In the genomic region with DNA sequence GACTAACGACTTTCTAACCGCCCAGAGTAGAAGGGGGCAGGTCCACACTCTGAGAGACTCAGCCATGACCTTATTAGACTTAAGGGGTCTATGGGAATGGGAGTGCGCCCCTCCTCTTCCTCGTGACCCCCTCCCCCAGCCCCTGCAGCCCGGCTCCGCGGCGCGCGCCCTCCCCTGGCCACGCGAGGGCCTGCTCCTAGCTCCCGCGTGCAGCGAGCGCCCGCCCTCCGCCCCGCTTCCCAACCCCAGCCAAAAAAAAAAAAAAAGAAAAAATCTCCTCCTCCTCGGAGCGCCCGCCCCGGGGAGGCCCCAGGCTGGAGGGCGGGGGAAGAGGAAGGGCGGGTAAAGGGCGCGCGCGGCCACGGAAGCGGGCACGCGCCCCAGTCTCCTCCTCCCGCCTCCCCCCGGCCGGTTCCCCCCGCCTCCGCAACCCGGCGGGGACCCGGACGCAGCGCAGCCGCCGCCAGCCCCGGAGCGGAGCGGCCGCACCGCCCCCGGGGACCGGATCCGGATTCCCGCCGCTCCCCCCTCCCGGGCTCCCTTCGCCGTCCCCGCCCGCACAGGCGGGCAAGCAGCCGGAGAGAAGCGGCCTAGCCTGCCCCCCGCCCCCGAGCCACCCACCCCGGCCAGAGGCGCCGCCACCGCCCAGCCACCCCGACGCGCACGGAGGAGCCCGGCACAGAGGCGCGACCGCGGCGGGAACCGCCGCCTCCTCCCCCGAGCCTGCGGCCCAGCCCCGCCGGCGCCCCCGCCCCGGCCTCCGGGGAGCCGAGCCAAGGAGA, we compare ENCODE assay signal across 8 cellular contexts. TPM values are rescaled to one million over a fixed set of nuclear protein-coding genes. Genes with fewer than 3 reads are reported as not detected.
DNase-seq lines count a peak whose midpoint lies in the region; ATAC-seq and TF ChIP-seq lines count a peak whose summit lies in the region.

No MANE protein-coding gene starts in this region.

- peak overlapping the region; percentile 76 to 83 for H3K4me3 Mint-ChIP-seq in H9

- peaks cover 27% of the 10 kb centered on the region for H3K23me2 ChIP-seq in H9 (ENCODE audit: insufficient read length, low read depth, low read length, poor library complexity, severe bottlenecking)

- H3K9me2 ChIP-seq in DOHH2 (replicated peaks; ENCODE audit: control insufficient read depth, low read length): no peaks in the 10 kb centered on the region

- H3K4ac ChIP-seq in H9 (ENCODE audit: low read depth, low read length): no peak overlapping the region

- no peak overlapping the region for H2AFZ ChIP-seq in H9 (ENCODE audit: low read length)

- H4K20me1 ChIP-seq in DOHH2 (ENCODE audit: control insufficient read depth, insufficient read depth, low read depth, low read length): no peaks in the 10 kb centered on the region
- H4K20me1 ChIP-seq in H9 (ENCODE audit: control insufficient read depth, insufficient read depth, insufficient read length): no peaks in the 10 kb centered on the region

- H3K4me1 ChIP-seq in DOHH2 (ENCODE audit: control insufficient read depth, low read length): peaks cover 50% of the 10 kb centered on the region
- H3K4me1 ChIP-seq in H9 (ENCODE audit: insufficient read depth, low read length): 0 out of 2 replicates have a peak, but pooled peaks cover 4% of the 10 kb centered on the region
- peaks cover 20 to 26% of the 10 kb centered on the region in 2 donors for H3K4me1 ChIP-seq in thoracic aorta (ENCODE audit: control insufficient read depth in 1 of 2, low read depth in 2 of 2)

- no peak overlapping the region for H3K56ac ChIP-seq in H9 (ENCODE audit: insufficient read length, low read depth, low read length)

- H3K23ac ChIP-seq in H9 (ENCODE audit: insufficient read length, low read depth, low read length): no peak overlapping the region

- no peaks in the 10 kb centered on the region for H3K27me3 Mint-ChIP-seq in H9 (ENCODE audit: low read depth)

- H3K36me3 ChIP-seq in DOHH2 (ENCODE audit: control insufficient read depth, low read length): peaks cover 53% of the 10 kb centered on the region
- peaks cover 24% of the 10 kb centered on the region for H3K36me3 ChIP-seq in thoracic aorta

- no peak overlapping the region for H2BK20ac ChIP-seq in H9 (ENCODE audit: low read depth, low read length, poor library complexity, severe bottlenecking)

- no peaks in the 10 kb centered on the region; a peak in 1 of 5 replicates for H3K9me3 Mint-ChIP-seq in H9

- no peak overlapping the region for H2BK120ac ChIP-seq in H9 (ENCODE audit: low read depth, low read length, poor library complexity, severe bottlenecking)

- H2AK5ac ChIP-seq in H9 (ENCODE audit: insufficient read length, low read length): no peak overlapping the region

- peak overlapping the region; percentile 27 for H3K9ac ChIP-seq in H9 (ENCODE audit: extremely low read depth, insufficient read length, low read length)

- WGBS in H9 (ENCODE audit: extremely low coverage, insufficient read length, low lambda C conversion rate): no CpG with 5 or more reads among the region's 90 CpGs

- peaks cover 28% of the 10 kb centered on the region for H3F3A ChIP-seq in DOHH2 (ENCODE audit: control insufficient read depth, insufficient read depth)

- H3K9me3 ChIP-seq in DOHH2 (ENCODE audit: control insufficient read depth, insufficient read depth, low read length): no peaks in the 10 kb centered on the region
- no peaks in the 10 kb centered on the region for H3K9me3 ChIP-seq in H9 (ENCODE audit: control insufficient read depth, low read depth, low read length)
- H3K9me3 ChIP-seq in thoracic aorta: no peaks in the 10 kb centered on the region

- peak overlapping the region in 1 of 3 experiments; percentile 87; a peak in 1 of 7 replicates for H3K27ac Mint-ChIP-seq in H9

- H2BK12ac ChIP-seq in H9 (ENCODE audit: insufficient read length, low read depth, low read length): no peak overlapping the region

- no peak overlapping the region for H3T11ph ChIP-seq in H9 (ENCODE audit: low read length)

- peak; percentile 67 for ATAC-seq in omental fat pad (ENCODE audit: low FRiP score)
- peak; percentile 18 for ATAC-seq in thoracic aorta (ENCODE audit: insufficient number of reproducible peaks, low FRiP score, low read depth)

- peaks cover 23 to 45% (median 41%) of the 10 kb centered on the region in 3 experiments; a peak in 6 of 7 replicates for H3K36me3 Mint-ChIP-seq in H9 (ENCODE audit: insufficient read depth in 1 of 3, low read depth in 3 of 3)

- H3K14ac ChIP-seq in H9 (ENCODE audit: insufficient read depth, low read length): peak overlapping the region; percentile 59

- H4K8ac ChIP-seq in H9 (replicated peaks; ENCODE audit: insufficient read length, low read depth, low read length): no peak overlapping the region

- peak overlapping the region; percentile 80 for H3K4me2 ChIP-seq in DOHH2 (ENCODE audit: low read length)
- H3K4me2 ChIP-seq in H9 (ENCODE audit: insufficient read depth, insufficient read length, low read length): peak overlapping the region; percentile 60

- H3K27me3 ChIP-seq in DOHH2 (ENCODE audit: control insufficient read depth, low read length) (no peaks in the 10 kb centered on the region), H9 (ENCODE audit: insufficient read depth, low read length) (no peaks in the 10 kb centered on the region), thoracic aorta (replicated peaks; ENCODE audit: insufficient read depth) (no peaks in the 10 kb centered on the region)

- peak; percentile 62 for TF ChIP-seq CTCF in DOHH2 (IDR thresholded peaks at IDR 0.05; ENCODE audit: low read depth, low read length, poor library complexity, severe bottlenecking)
- TF ChIP-seq CTCF in H9 (conservative IDR thresholded peaks at IDR 0.05): peak; percentile 64
- TF ChIP-seq CTCF in omental fat pad (IDR thresholded peaks at IDR 0.05): no peak
- TF ChIP-seq CTCF in thoracic aorta (IDR thresholded peaks at IDR 0.05): peak; percentile 60

- peaks cover 67% of the 10 kb centered on the region for H3K79me2 ChIP-seq in DOHH2 (ENCODE audit: control insufficient read depth, low read length)
- H3K79me2 ChIP-seq in H9 (ENCODE audit: insufficient read depth, low read length): peaks cover 6% of the 10 kb centered on the region; the same call in 1 of the 2 replicates

- H3K4me1 Mint-ChIP-seq in H9: peaks cover 17 to 21% of the 10 kb centered on the region in 2 experiments

- peaks cover 6% of the 10 kb centered on the region for H3K79me1 ChIP-seq in H9 (ENCODE audit: insufficient read depth, low read depth, low read length, poor library complexity, severe bottlenecking)

- no peak overlapping the region for H2BK5ac ChIP-seq in H9 (ENCODE audit: insufficient read length, low read length)

- H4K91ac ChIP-seq in H9 (ENCODE audit: insufficient read length, low read depth, low read length): no peak overlapping the region

- no peak overlapping the region for H4K5ac ChIP-seq in H9 (ENCODE audit: insufficient read length, low read depth, low read length)

- DNase-seq in H9 (peak; percentile 85), MV-4-11 (lab: John Stamatoyannopoulos, UW) (peak; percentile 81), SK-N-DZ (ENCODE audit: low spot score) (peak; percentile 93), glomerular visceral epithelial cell (ENCODE audit: extremely low spot score) (peak; percentile 96), omental fat pad (ENCODE audit: low spot score) (no peak), thoracic aorta (ENCODE audit: low spot score) (no peak)
- peak; percentile 86 for DNase-seq in activated naive CD4-positive, alpha-beta T cell treated with anti-CD3 and anti-CD28 coated beads, Interleukin-2, amount 50 U/mL, for 16 hours

- H3K27ac ChIP-seq in DOHH2 (ENCODE audit: low read depth, low read length): peak overlapping the region; percentile 82
- H3K27ac ChIP-seq in H9 (ENCODE audit: insufficient read length, low read depth, low read length): no peak overlapping the region
- peak overlapping the region; percentile 95 to 96 for H3K27ac ChIP-seq in thoracic aorta

- peak overlapping the region; percentile 22 for H3K18ac ChIP-seq in H9 (ENCODE audit: insufficient read length, low read depth, low read length)

- H2BK15ac ChIP-seq in H9 (ENCODE audit: low read depth, low read length): no peak overlapping the region

- peak overlapping the region; percentile 96 for H3K4me3 ChIP-seq in DOHH2 (ENCODE audit: low read length)
- H3K4me3 ChIP-seq in thoracic aorta: peak overlapping the region; percentile 89

RNA-seq across cellular contexts. Expression of gene UBTF, which starts 0.9 kb away (rescaled TPM):
- total RNA-seq in H9 (2021): 151 and 164 TPM in 2 replicates
- 52.6 and 55.7 TPM in 2 replicates for polyA plus RNA-seq in SK-N-DZ (2014; cell fraction: cytosol; rRNA removed)
- polyA plus RNA-seq in SK-N-DZ (2014; cell fraction: nucleus; rRNA removed): 53.9 and 65.9 TPM in 2 replicates
- 10 to 100 TPM; 32.9 to 60.2 (median 41.2) TPM for total RNA-seq in omental fat pad
- 10 to 100 TPM; 48.2 to 55.4 TPM for total RNA-seq in thoracic aorta

RNA-seq across cellular contexts. Expression of gene ATXN7L3, which starts 18.9 kb away (rescaled TPM):
- total RNA-seq in H9 (2021): 125 and 134 TPM in 2 replicates
- polyA plus RNA-seq in SK-N-DZ (2014; cell fraction: cytosol; rRNA removed): 65.3 and 79.4 TPM in 2 replicates
- polyA plus RNA-seq in SK-N-DZ (2014; cell fraction: nucleus; rRNA removed): 83.0 and 87.0 TPM in 2 replicates
- 10 to 100 TPM; 37.8 to 55.2 (median 45.0) TPM for total RNA-seq in omental fat pad
- total RNA-seq in thoracic aorta: 10 to 100 TPM; 46.5 to 55.8 TPM

RNA-seq across cellular contexts. Expression of gene TMUB2, which starts 31.8 kb away (rescaled TPM):
- total RNA-seq in H9 (2021) (20.6 and 22.9 TPM in 2 replicates), omental fat pad (10 to 100 TPM; 31.7 to 41.2 (median 35.8) TPM), thoracic aorta (10 to 100 TPM; 20.4 to 42.8 TPM)
- polyA plus RNA-seq in SK-N-DZ (2014; cell fraction: cytosol; rRNA removed): 29.7 and 31.6 TPM in 2 replicates
- polyA plus RNA-seq in SK-N-DZ (2014; cell fraction: nucleus; rRNA removed): 48.7 and 55.7 TPM in 2 replicates

RNA-seq across cellular contexts. Expression of gene ASB16, which starts 48.0 kb away (rescaled TPM):
- total RNA-seq in H9 (2021) (0.31 and 0.90 TPM in 2 replicates), omental fat pad (under 1 TPM in 1 of 4 donors, not detected in 3; 0.19 TPM), thoracic aorta (1 to 10 TPM; 2.3 to 3.9 TPM)
- polyA plus RNA-seq in SK-N-DZ (2014; cell fraction: cytosol; rRNA removed): 0.57 TPM in 1 of 2 replicates, not detected in the other
- 0.16 and 0.39 TPM in 2 replicates for polyA plus RNA-seq in SK-N-DZ (2014; cell fraction: nucleus; rRNA removed)

RNA-seq across cellular contexts. Expression of gene SLC4A1, which starts 49.4 kb away (rescaled TPM):
- 0.13 TPM in 1 of 2 replicates, not detected in the other for total RNA-seq in H9 (2021)
- 0.03 TPM in 1 of 2 replicates, not detected in the other for polyA plus RNA-seq in SK-N-DZ (2014; cell fraction: cytosol; rRNA removed)
- not detected in 2 replicates for polyA plus RNA-seq in SK-N-DZ (2014; cell fraction: nucleus; rRNA removed)
- 1 to 10 TPM in 1 of 4 donors, under 1 TPM in 3; 0.16 to 1.2 (median 0.56) TPM for total RNA-seq in omental fat pad
- total RNA-seq in thoracic aorta: under 1 TPM in 1 of 2 donors, not detected in 1; 0.56 TPM

Comparison
In these comparisons a context has a peak if more than half of its experiments do, and no peak if none do; other contexts are left out.
1. CTCF ChIP-seq: peak in DOHH2 (single experiment), H9 (single experiment) and thoracic aorta (single experiment); none in omental fat pad (0 of 3).
2. DNase-seq: peak in H9 (single experiment), MV-4-11 (single experiment), SK-N-DZ (single experiment), activated naive CD4-positive, alpha-beta T cell treated with anti-CD3 and anti-CD28 coated beads, Interleukin-2, amount 50 U/mL, for 16 hours (single experiment) and glomerular visceral epithelial cell (single experiment); none in omental fat pad (single experiment) and thoracic aorta (single experiment).